Comparison of ENCODE assay signal across 26 cellular contexts in the genomic region with DNA sequence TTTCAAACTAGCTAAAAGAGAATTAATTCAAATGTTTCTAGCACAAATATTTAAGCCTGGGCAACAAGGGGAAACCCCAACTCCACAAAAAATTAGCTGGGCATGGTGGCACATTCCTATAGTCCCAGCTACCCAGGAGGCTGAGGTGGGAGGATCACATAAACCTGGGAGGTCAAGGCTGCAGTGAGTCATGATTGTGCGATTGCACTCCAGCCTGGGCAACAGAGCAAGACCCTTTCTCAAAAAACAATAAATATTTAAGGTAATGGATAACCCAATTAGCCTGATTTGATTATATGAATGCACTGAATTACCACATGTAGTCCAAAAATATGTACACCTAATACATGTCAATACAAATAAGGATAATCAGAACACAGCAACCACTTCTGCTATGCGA. TPM values are rescaled to one million over a fixed set of nuclear protein-coding genes. Genes with fewer than 3 reads are reported as not detected.
A peak's percentile ranks its signal among the peaks of the same experiment; 100 is the strongest.
DNase-seq lines count a peak whose midpoint lies in the region; ATAC-seq and TF ChIP-seq lines count a peak whose summit lies in the region.
"Had no signal": no experiment of that assay in that cellular context is flagged by ENCODE, and none has a peak within 500 bp of the region (broad histone marks: within the 10 kb centered on the region; RNA-seq: fewer than 3 reads in every experiment).

No MANE protein-coding gene starts in this region.

- intact Hi-C loops in right cardiac atrium (cut with DNase I) = loop anchor here in 2 of 4 donors (10.0 kb wide), 1 partner anchor 565 kb away; the partner anchor contains the start of gene PARM1 (in 2 of the 2)

- H3K36me3 Mint-ChIP-seq in WTC11 (peaks cover 39% of the 10 kb centered on the region), endothelial cell (ENCODE audit: low read depth, unreplicated experiment) (peaks cover 29% of the 10 kb centered on the region)

- no peaks in the 10 kb centered on the region for H3K4me1 Mint-ChIP-seq in WTC11
- no peaks in the 10 kb centered on the region for H3K4me1 Mint-ChIP-seq in endothelial cell (ENCODE audit: unreplicated experiment)

- DNase-seq in SK-N-MC (ENCODE audit: low read depth, low spot score) = no peak
- no peak for DNase-seq in WTC11 (ENCODE audit: low spot score)
- no peak for DNase-seq in endothelial cell (ENCODE audit: low spot score)
- no peak for DNase-seq in hippocampal formation (lab: John Stamatoyannopoulos, UW)
- no peak for DNase-seq in right cardiac atrium
- DNase-seq: 8988T; ACHN; BE2C; C1 segment of cervical spinal cord; CD4-positive, alpha-beta memory T cell; CD4-positive, CD25-positive, alpha-beta regulatory T cell; CD8-positive, alpha-beta memory T cell; COR-L47; DMS 273 treated with DMSO at 0.1 percent for 48 hours; DMS153; DMS53; DMS79; DND-41; EL; GDM1 had no signal

- H3K9ac ChIP-seq in SK-N-MC (ENCODE audit: insufficient read length) = no peak overlapping the region
- H3K9ac ChIP-seq: BLaER1 had no signal

- no peak for ATAC-seq in WTC11
- no peak for ATAC-seq in right cardiac atrium
- ATAC-seq: GM12878 had no signal

- peaks cover 80% of the 10 kb centered on the region for H3K36me3 ChIP-seq in SK-N-MC (ENCODE audit: insufficient read depth, low read length)

- H3K9me3 ChIP-seq in SK-N-MC (ENCODE audit: low read depth, low read length) = peaks cover 14% of the 10 kb centered on the region; the same call in 1 of the 2 replicates
- H3K9me3 ChIP-seq in right cardiac atrium (ENCODE audit: control insufficient read depth, low read length) = no peaks in the 10 kb centered on the region
- H3K9me3 ChIP-seq: BE2C had no signal

- H3K9me3 Mint-ChIP-seq in WTC11 = peaks cover 12% of the 10 kb centered on the region
- no peaks in the 10 kb centered on the region for H3K9me3 Mint-ChIP-seq in endothelial cell (ENCODE audit: unreplicated experiment)
- H3K9me3 Mint-ChIP-seq: CD14-positive monocyte; CD4-positive, alpha-beta memory T cell; CD4-positive, CD25-positive, alpha-beta regulatory T cell; CD8-positive, alpha-beta memory T cell had no signal

- 96% methylated on average over 2 of the region's 2 CpGs for WGBS in right cardiac atrium

- no peaks in the 10 kb centered on the region for H3K27me3 ChIP-seq in right cardiac atrium (ENCODE audit: control insufficient read depth, insufficient read depth)
- H3K27me3 ChIP-seq: BE2C, BLaER1 had no signal

- CTCF ChIA-PET in WTC11 (lab: Charles Lee) = no interaction called here

- H3K4me1 ChIP-seq in right cardiac atrium (ENCODE audit: control insufficient read depth, insufficient read depth, low read length) = peaks cover 3% of the 10 kb centered on the region
- H3K4me1 ChIP-seq: BE2C, BLaER1 had no signal

- peak overlapping the region; percentile 47; the same call in 1 of the 2 replicates for H3K27ac ChIP-seq in SK-N-MC
- H3K27ac ChIP-seq in right cardiac atrium (ENCODE audit: low read length) = no peak overlapping the region
- H3K27ac ChIP-seq: BLaER1 had no signal

- H3K4me3 Mint-ChIP-seq in WTC11 (no peak overlapping the region), endothelial cell (ENCODE audit: unreplicated experiment) (peak overlapping the region; percentile 7)
- H3K4me3 Mint-ChIP-seq: CD14-positive monocyte; CD4-positive, alpha-beta memory T cell; CD4-positive, CD25-positive, alpha-beta regulatory T cell; CD8-positive, alpha-beta memory T cell had no signal

- H3K27me3 Mint-ChIP-seq in WTC11 (ENCODE audit: low read depth) (no peaks in the 10 kb centered on the region), endothelial cell (ENCODE audit: unreplicated experiment) (no peaks in the 10 kb centered on the region)
- H3K27me3 Mint-ChIP-seq: CD4-positive, alpha-beta memory T cell; CD4-positive, CD25-positive, alpha-beta regulatory T cell; CD8-positive, alpha-beta memory T cell had no signal

- POLR2A ChIA-PET in WTC11 (lab: Charles Lee) = no interaction called here

- H3K27ac Mint-ChIP-seq in WTC11 = no peak overlapping the region
- no peak overlapping the region for H3K27ac Mint-ChIP-seq in endothelial cell (ENCODE audit: unreplicated experiment)

- H3K4me3 ChIP-seq in SK-N-MC = no peak overlapping the region
- H3K4me3 ChIP-seq in right cardiac atrium (ENCODE audit: low read length) = no peak overlapping the region
- H3K4me3 ChIP-seq: BLaER1, GM12878 had no signal

- TF ChIP-seq CTCF in WTC11 (IDR thresholded peaks at IDR 0.05) = no peak
- no peak for TF ChIP-seq CTCF in endothelial cell (IDR thresholded peaks at IDR 0.05; ENCODE audit: unreplicated experiment)

TF ChIP-seq in WTC11, 78 proteins besides CTCF, POLR2A, EP300 and RAD21:
- TF ChIP-seq OVOL2 (CRISPR knock-in tag; IDR thresholded peaks at IDR 0.05; ENCODE audit: borderline replicate concordance) = no peak
- TF ChIP-seq ZNF121 (CRISPR knock-in tag; IDR thresholded peaks at IDR 0.05) = 0 out of 2 replicates have a peak, but pooled peaks have one; percentile 5

RNA-seq across cellular contexts. Expression of gene RCHY1, which starts 14.3 kb away (rescaled TPM):
- total RNA-seq in WTC11 (2021) (29.9 to 37.8 TPM (median 31.4 TPM) in 3 replicates), endothelial cell (ENCODE audit: unreplicated experiment) (40.7 TPM), right cardiac atrium (10 to 100 TPM; 40.9 to 56.7 (median 49.2) TPM)
- polyA plus RNA-seq in right cardiac atrium = 26.1 TPM

RNA-seq across cellular contexts. Expression of gene THAP6, which starts 14.4 kb away (rescaled TPM):
- total RNA-seq in WTC11 (2021) (11.8 to 13.3 TPM (median 12.5 TPM) in 3 replicates), endothelial cell (ENCODE audit: unreplicated experiment) (7.3 TPM), right cardiac atrium (10 to 100 TPM; 13.9 to 21.7 (median 19.2) TPM)
- polyA plus RNA-seq in right cardiac atrium = 8.5 TPM

RNA-seq across cellular contexts. Expression of gene ODAPH, which starts 56.0 kb away (rescaled TPM):
- total RNA-seq in WTC11 (2021) = not detected in 3 replicates
- not detected for total RNA-seq in endothelial cell (ENCODE audit: unreplicated experiment)
- not detected for total RNA-seq in right cardiac atrium
- not detected for polyA plus RNA-seq in right cardiac atrium
- total RNA-seq: A673; CD4-positive, alpha-beta memory T cell; CD4-positive, CD25-positive, alpha-beta regulatory T cell; CD8-positive, alpha-beta memory T cell; G401 had no signal
- polyA plus RNA-seq: AG04450; CD14-positive monocyte; CD4-positive, alpha-beta memory T cell; CD4-positive, CD25-positive, alpha-beta regulatory T cell had no signal
